ENCODE assay signal across 27 cellular contexts in the genomic region with DNA sequence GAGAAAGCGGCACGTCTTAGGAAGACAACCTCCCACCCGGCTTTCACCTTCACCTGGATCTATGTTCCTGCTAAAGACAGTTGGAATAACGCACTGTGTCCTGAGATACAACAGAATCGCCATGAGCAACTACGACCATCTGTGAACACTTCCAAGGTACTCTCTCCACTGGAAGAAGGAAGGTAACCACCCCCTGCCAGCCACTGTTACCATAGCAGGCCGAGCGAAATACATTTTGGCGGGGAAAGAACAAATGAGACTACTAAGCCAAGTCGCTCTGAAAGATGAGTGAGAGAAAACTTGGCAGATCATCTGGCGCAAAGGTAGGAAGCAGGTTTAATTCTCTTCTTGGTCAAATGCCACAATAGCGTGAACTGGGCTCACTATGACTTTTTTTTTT. TPM values are rescaled to one million over a fixed set of nuclear protein-coding genes. Genes with fewer than 3 reads are reported as not detected.
A peak's percentile ranks its signal among the peaks of the same experiment; 100 is the strongest.
DNase-seq lines count a peak whose midpoint lies in the region; TF ChIP-seq lines count a peak whose summit lies in the region.
"Had no signal": no experiment of that assay in that cellular context is flagged by ENCODE, and none has a peak within 500 bp of the region (broad histone marks: within the 10 kb centered on the region; RNA-seq: fewer than 3 reads in every experiment).

No MANE protein-coding gene starts in this region.

- no peak overlapping the region for H3K14ac ChIP-seq in H9 (ENCODE audit: insufficient read depth, low read length)

- CTCF ChIA-PET in activated CD4-positive, alpha-beta memory T cell treated with anti-CD3 and anti-CD28 coated beads, Interleukin-2, amount 10 ng/mL, durations not matched to agents 7 days and 5 days (lab: Charles Lee): no interaction called here
- CTCF ChIA-PET in activated CD4-positive, alpha-beta memory T cell treated with anti-CD3 and anti-CD28 coated beads for 36 hours (lab: Charles Lee): no interaction called here

- no peak overlapping the region for H2BK12ac ChIP-seq in H9 (ENCODE audit: insufficient read length, low read depth, low read length)

- H3K27me3 Mint-ChIP-seq in activated CD4-positive, alpha-beta memory T cell treated with anti-CD3 and anti-CD28 coated beads, Interleukin-2, amount 10 ng/mL, durations not matched to agents 7 days and 5 days: no peaks in the 10 kb centered on the region
- no peaks in the 10 kb centered on the region for H3K27me3 Mint-ChIP-seq in activated CD4-positive, alpha-beta memory T cell treated with anti-CD3 and anti-CD28 coated beads for 36 hours
- H3K27me3 Mint-ChIP-seq in H9 (ENCODE audit: low read depth) (no peaks in the 10 kb centered on the region), endodermal cell (ENCODE audit: insufficient read depth) (no peaks in the 10 kb centered on the region), progenitor cell of endocrine pancreas (no peaks in the 10 kb centered on the region), glutamatergic neuron (ENCODE audit: unreplicated experiment) (no peaks in the 10 kb centered on the region)

- peak overlapping the region; percentile 42 for H3K27ac Mint-ChIP-seq in activated CD4-positive, alpha-beta memory T cell treated with anti-CD3 and anti-CD28 coated beads, Interleukin-2, amount 10 ng/mL, durations not matched to agents 7 days and 5 days
- H3K27ac Mint-ChIP-seq in activated CD4-positive, alpha-beta memory T cell treated with anti-CD3 and anti-CD28 coated beads for 36 hours: no peak overlapping the region
- H3K27ac Mint-ChIP-seq in H9 (peak overlapping the region in 2 of 3 experiments; percentile 9 to 14; a peak in 1 of 7 replicates), endodermal cell (peak overlapping the region; percentile 11), progenitor cell of endocrine pancreas (peak overlapping the region; percentile 56), glutamatergic neuron (ENCODE audit: unreplicated experiment) (no peak overlapping the region)

- no peaks in the 10 kb centered on the region for H3K9me3 ChIP-seq in H9 (ENCODE audit: control insufficient read depth, low read depth, low read length)
- H3K9me3 ChIP-seq in endodermal cell (ENCODE audit: control insufficient read depth, low read length): no peaks in the 10 kb centered on the region
- H3K9me3 ChIP-seq: left lung, sigmoid colon, SJCRH30, stomach, tibial nerve had no signal

- H2BK20ac ChIP-seq in H9 (ENCODE audit: low read depth, low read length, poor library complexity, severe bottlenecking): no peak overlapping the region

- no peak overlapping the region for H3K4me2 ChIP-seq in H9 (ENCODE audit: insufficient read depth, insufficient read length, low read length)

- no peaks in the 10 kb centered on the region for H3K4me1 ChIP-seq in H9 (ENCODE audit: insufficient read depth, low read length)
- no peaks in the 10 kb centered on the region for H3K4me1 ChIP-seq in endodermal cell (ENCODE audit: control insufficient read depth, insufficient read depth, low read length)
- H3K4me1 ChIP-seq: SJCRH30 had no signal

- H2BK5ac ChIP-seq in H9 (ENCODE audit: insufficient read length, low read length): no peak overlapping the region

- no peak overlapping the region for H4K8ac ChIP-seq in H9 (replicated peaks; ENCODE audit: insufficient read length, low read depth, low read length)

- H3K27me3 ChIP-seq in H9 (ENCODE audit: insufficient read depth, low read length): no peaks in the 10 kb centered on the region
- H3K27me3 ChIP-seq in endodermal cell (ENCODE audit: control insufficient read depth, insufficient read depth, low read length, poor library complexity, severe bottlenecking): no peaks in the 10 kb centered on the region
- H3K27me3 ChIP-seq: left lung, sigmoid colon, SJCRH30, stomach, tibial nerve had no signal

- peaks cover 28% of the 10 kb centered on the region for H3K4me1 Mint-ChIP-seq in activated CD4-positive, alpha-beta memory T cell treated with anti-CD3 and anti-CD28 coated beads, Interleukin-2, amount 10 ng/mL, durations not matched to agents 7 days and 5 days
- peaks cover 36% of the 10 kb centered on the region for H3K4me1 Mint-ChIP-seq in activated CD4-positive, alpha-beta memory T cell treated with anti-CD3 and anti-CD28 coated beads for 36 hours (ENCODE audit: low read depth)
- peaks cover 4 to 7% of the 10 kb centered on the region in 2 experiments; a peak in 3 of 4 replicates for H3K4me1 Mint-ChIP-seq in H9
- H3K4me1 Mint-ChIP-seq in endodermal cell: no peaks in the 10 kb centered on the region
- H3K4me1 Mint-ChIP-seq in progenitor cell of endocrine pancreas (ENCODE audit: low read depth): no peaks in the 10 kb centered on the region
- H3K4me1 Mint-ChIP-seq in glutamatergic neuron (ENCODE audit: low read depth, unreplicated experiment): no peaks in the 10 kb centered on the region

- no peak overlapping the region for H3K4ac ChIP-seq in H9 (ENCODE audit: low read depth, low read length)

- no peaks in the 10 kb centered on the region for H3K9me3 Mint-ChIP-seq in activated CD4-positive, alpha-beta memory T cell treated with anti-CD3 and anti-CD28 coated beads, Interleukin-2, amount 10 ng/mL, durations not matched to agents 7 days and 5 days
- no peaks in the 10 kb centered on the region for H3K9me3 Mint-ChIP-seq in activated CD4-positive, alpha-beta memory T cell treated with anti-CD3 and anti-CD28 coated beads for 36 hours
- H3K9me3 Mint-ChIP-seq in H9 (no peaks in the 10 kb centered on the region), endodermal cell (no peaks in the 10 kb centered on the region), progenitor cell of endocrine pancreas (ENCODE audit: low read depth) (no peaks in the 10 kb centered on the region), glutamatergic neuron (ENCODE audit: unreplicated experiment) (peaks cover 1% of the 10 kb centered on the region)
- H3K9me3 Mint-ChIP-seq: activated T-cell treated with anti-CD3 and anti-CD28 coated beads, Interleukin-2, amount 50 U/mL, for 4 hours had no signal

- peaks cover 52% of the 10 kb centered on the region for H3K36me3 ChIP-seq in endodermal cell (ENCODE audit: control insufficient read depth, insufficient read depth, low read length)
- H3K36me3 ChIP-seq: sigmoid colon had no signal

- H2AFZ ChIP-seq in H9 (ENCODE audit: low read length): no peak overlapping the region

- POLR2A ChIA-PET in activated CD4-positive, alpha-beta memory T cell treated with anti-CD3 and anti-CD28 coated beads, Interleukin-2, amount 10 ng/mL, durations not matched to agents 7 days and 5 days (lab: Charles Lee): no interaction called here
- POLR2A ChIA-PET in activated CD4-positive, alpha-beta memory T cell treated with anti-CD3 and anti-CD28 coated beads for 36 hours (lab: Charles Lee): no interaction called here

- H3K9ac ChIP-seq in H9 (ENCODE audit: extremely low read depth, insufficient read length, low read length): no peak overlapping the region
- H3K9ac ChIP-seq in endodermal cell (ENCODE audit: extremely low read depth, low read length, poor library complexity, severe bottlenecking): no peak overlapping the region

- intact Hi-C loops in activated CD4-positive, alpha-beta memory T cell treated with anti-CD3 and anti-CD28 coated beads for 36 hours (cut with micrococcal nuclease): no loop called here

- H4K91ac ChIP-seq in H9 (ENCODE audit: insufficient read length, low read depth, low read length): no peak overlapping the region

- TF ChIP-seq CTCF in H9 (conservative IDR thresholded peaks at IDR 0.05) (no peak), endodermal cell (conservative IDR thresholded peaks at IDR 0.05) (no peak), progenitor cell of endocrine pancreas (IDR thresholded peaks at IDR 0.05; ENCODE audit: unreplicated experiment) (no peak), glutamatergic neuron (IDR thresholded peaks at IDR 0.05; ENCODE audit: partially characterized antibody, unreplicated experiment) (no peak)

- no peak overlapping the region for H3K4me3 ChIP-seq in endodermal cell (ENCODE audit: low read length)
- H3K4me3 ChIP-seq: K562, left lung, sigmoid colon, SJCRH30, stomach, tibial nerve had no signal

- no peaks in the 10 kb centered on the region for H3K23me2 ChIP-seq in H9 (ENCODE audit: insufficient read length, low read depth, low read length, poor library complexity, severe bottlenecking)

- peaks cover 2% of the 10 kb centered on the region for H3K79me1 ChIP-seq in H9 (ENCODE audit: insufficient read depth, low read depth, low read length, poor library complexity, severe bottlenecking)

- H3K56ac ChIP-seq in H9 (ENCODE audit: insufficient read length, low read depth, low read length): no peak overlapping the region

- no peak overlapping the region for H4K5ac ChIP-seq in H9 (ENCODE audit: insufficient read length, low read depth, low read length)

- H2AK5ac ChIP-seq in H9 (ENCODE audit: insufficient read length, low read length): no peak overlapping the region

- H3K36me3 Mint-ChIP-seq in activated CD4-positive, alpha-beta memory T cell treated with anti-CD3 and anti-CD28 coated beads, Interleukin-2, amount 10 ng/mL, durations not matched to agents 7 days and 5 days (ENCODE audit: low read depth): peaks cover 23% of the 10 kb centered on the region
- peaks cover 6% of the 10 kb centered on the region for H3K36me3 Mint-ChIP-seq in activated CD4-positive, alpha-beta memory T cell treated with anti-CD3 and anti-CD28 coated beads for 36 hours
- peaks cover 11 to 18% (median 12%) of the 10 kb centered on the region in 3 experiments; a peak in 6 of 7 replicates for H3K36me3 Mint-ChIP-seq in H9 (ENCODE audit: insufficient read depth in 1 of 3, low read depth in 3 of 3)
- peaks cover 50% of the 10 kb centered on the region for H3K36me3 Mint-ChIP-seq in endodermal cell (ENCODE audit: low read depth)
- H3K36me3 Mint-ChIP-seq in progenitor cell of endocrine pancreas (ENCODE audit: insufficient read depth): peaks cover 5% of the 10 kb centered on the region
- H3K36me3 Mint-ChIP-seq in glutamatergic neuron (ENCODE audit: unreplicated experiment): no peaks in the 10 kb centered on the region

- H2BK15ac ChIP-seq in H9 (ENCODE audit: low read depth, low read length): no peak overlapping the region

- no CpG with 5 or more reads among the region's 12 CpGs for WGBS in H9 (ENCODE audit: extremely low coverage, insufficient read length, low lambda C conversion rate)
- 96 to 98% methylated on average over 8 to 12 of the region's 12 CpGs for WGBS in endodermal cell (ENCODE audit: insufficient coverage in 1 of 2, insufficient read length in 1 of 2), 2 experiments

- H3K27ac ChIP-seq in H9 (ENCODE audit: insufficient read length, low read depth, low read length): no peak overlapping the region
- no peak overlapping the region for H3K27ac ChIP-seq in endodermal cell (ENCODE audit: low read depth, low read length)
- H3K27ac ChIP-seq: epithelial cell of prostate, SJCRH30, tibial nerve had no signal

- no peak overlapping the region for H3K4me3 Mint-ChIP-seq in activated CD4-positive, alpha-beta memory T cell treated with anti-CD3 and anti-CD28 coated beads, Interleukin-2, amount 10 ng/mL, durations not matched to agents 7 days and 5 days
- no peak overlapping the region for H3K4me3 Mint-ChIP-seq in activated CD4-positive, alpha-beta memory T cell treated with anti-CD3 and anti-CD28 coated beads for 36 hours
- no peak overlapping the region for H3K4me3 Mint-ChIP-seq in H9
- H3K4me3 Mint-ChIP-seq in endodermal cell: no peak overlapping the region
- no peak overlapping the region for H3K4me3 Mint-ChIP-seq in progenitor cell of endocrine pancreas (ENCODE audit: low read depth)
- H3K4me3 Mint-ChIP-seq in glutamatergic neuron (ENCODE audit: unreplicated experiment): no peak overlapping the region
- H3K4me3 Mint-ChIP-seq: activated T-cell treated with anti-CD3 and anti-CD28 coated beads, Interleukin-2, amount 50 U/mL, for 4 hours had no signal

- no peak overlapping the region for H3T11ph ChIP-seq in H9 (ENCODE audit: low read length)

- no peak overlapping the region for H2BK120ac ChIP-seq in H9 (ENCODE audit: low read depth, low read length, poor library complexity, severe bottlenecking)

- H3K23ac ChIP-seq in H9 (ENCODE audit: insufficient read length, low read depth, low read length): no peak overlapping the region

- no peak overlapping the region for H3K18ac ChIP-seq in H9 (ENCODE audit: insufficient read length, low read depth, low read length)

- DNase-seq in activated CD4-positive, alpha-beta memory T cell treated with anti-CD3 and anti-CD28 coated beads, Interleukin-2, amount 10 ng/mL, durations not matched to agents 7 days and 5 days: no peak
- DNase-seq in activated CD4-positive, alpha-beta memory T cell treated with anti-CD3 and anti-CD28 coated beads for 36 hours: no peak
- DNase-seq in H9 (no peak), endodermal cell (no peak), progenitor cell of endocrine pancreas (ENCODE audit: low spot score, unreplicated experiment) (no peak), glutamatergic neuron (no peak), mucosa of gallbladder (ENCODE audit: low spot score) (no peak), NOMO-1 treated with dmso at 0.1 percent for 144 hours (lab: John Stamatoyannopoulos, UW; ENCODE audit: unreplicated experiment) (no peak)
- DNase-seq: activated naive CD4-positive, alpha-beta T cell treated with Interleukin-2 at 50 U/mL for 16 hours; activated T-cell treated with anti-CD3 and anti-CD28 coated beads, Interleukin-2, amount 50 U/mL, for 4 hours; AML-193; anterior cingulate cortex; DMS153; MM.1S; NCI-H1436; NCI-H2107; NCI-H524; NK-92 treated with Interleukin-12 subunit alpha and Interleukin-12 subunit beta, amount 100 ng/mL, for 24 hours; sigmoid colon; SJCRH30; stimulated activated CD4-positive, alpha-beta T cell treated with anti-CD3 and anti-CD28 coated beads, Interleukin-15, amount 100 ng/mL, for 24 hours; stomach; T-helper 1 cell had no signal

- no peaks in the 10 kb centered on the region for H4K20me1 ChIP-seq in H9 (ENCODE audit: control insufficient read depth, insufficient read depth, insufficient read length)

- peaks cover 32% of the 10 kb centered on the region; the same call in 1 of the 2 replicates for H3K79me2 ChIP-seq in H9 (ENCODE audit: insufficient read depth, low read length)

RNA-seq across cellular contexts. Expression of gene CRK, which starts 9.8 kb away (rescaled TPM):
- 10 to 100 TPM; 19.9 to 21.9 TPM for total RNA-seq in activated CD4-positive, alpha-beta memory T cell treated with anti-CD3 and anti-CD28 coated beads, Interleukin-2, amount 10 ng/mL, durations not matched to agents 7 days and 5 days
- total RNA-seq in activated CD4-positive, alpha-beta memory T cell treated with anti-CD3 and anti-CD28 coated beads for 36 hours: 10 to 100 TPM; 14.1 to 17.8 TPM
- 58.9 and 60.5 TPM in 2 replicates for total RNA-seq in H9 (2021)
- total RNA-seq in endodermal cell: 10 to 100 TPM; 50.5 to 52.3 TPM
- 44.9 TPM for polyA plus RNA-seq in endodermal cell (2013, experiment 1 of 2)
- 43.6 TPM for polyA plus RNA-seq in endodermal cell (2013, experiment 2 of 2)
- 41.6 and 44.8 TPM in 2 replicates for total RNA-seq in progenitor cell of endocrine pancreas
- total RNA-seq in glutamatergic neuron (ENCODE audit: unreplicated experiment): 46.4 TPM
- total RNA-seq in mucosa of gallbladder: 82.2 TPM

RNA-seq across cellular contexts. Expression of gene YWHAE, which starts 46.2 kb away (rescaled TPM):
- total RNA-seq in activated CD4-positive, alpha-beta memory T cell treated with anti-CD3 and anti-CD28 coated beads, Interleukin-2, amount 10 ng/mL, durations not matched to agents 7 days and 5 days: 100 to 1,000 TPM; 352 to 374 TPM
- total RNA-seq in activated CD4-positive, alpha-beta memory T cell treated with anti-CD3 and anti-CD28 coated beads for 36 hours: 100 to 1,000 TPM; 505 to 509 TPM
- 1,282 and 1,294 TPM in 2 replicates for total RNA-seq in H9 (2021)
- 1,000 to 10,000 TPM; 1,225 to 1,349 TPM for total RNA-seq in endodermal cell
- polyA plus RNA-seq in endodermal cell (2013, experiment 1 of 2): 1,001 TPM
- polyA plus RNA-seq in endodermal cell (2013, experiment 2 of 2): 1,057 TPM
- 951 and 984 TPM in 2 replicates for total RNA-seq in progenitor cell of endocrine pancreas
- total RNA-seq in glutamatergic neuron (ENCODE audit: unreplicated experiment): 1,106 TPM
- 384 TPM for total RNA-seq in mucosa of gallbladder

RNA-seq across cellular contexts. Expression of gene MYO1C, which starts 46.3 kb away (rescaled TPM):
- total RNA-seq in activated CD4-positive, alpha-beta memory T cell treated with anti-CD3 and anti-CD28 coated beads, Interleukin-2, amount 10 ng/mL, durations not matched to agents 7 days and 5 days: 10 to 100 TPM; 59.3 to 64.8 TPM
- total RNA-seq in activated CD4-positive, alpha-beta memory T cell treated with anti-CD3 and anti-CD28 coated beads for 36 hours: 10 to 100 TPM; 42.8 to 46.7 TPM
- total RNA-seq in H9 (2021): 86.5 and 87.4 TPM in 2 replicates
- total RNA-seq in endodermal cell: 10 to 100 TPM; 75.5 to 90.0 TPM
- 32.2 TPM for polyA plus RNA-seq in endodermal cell (2013, experiment 1 of 2)
- 32.5 TPM for polyA plus RNA-seq in endodermal cell (2013, experiment 2 of 2)
- total RNA-seq in progenitor cell of endocrine pancreas: 64.4 and 84.0 TPM in 2 replicates
- 58.5 TPM for total RNA-seq in glutamatergic neuron (ENCODE audit: unreplicated experiment)
- 285 TPM for total RNA-seq in mucosa of gallbladder

Comparison
In these comparisons a context has a peak if more than half of its experiments do, and no peak if none do; other contexts are left out.
1. H3K27ac Mint-ChIP-seq: peak in activated CD4-positive, alpha-beta memory T cell treated with anti-CD3 and anti-CD28 coated beads, Interleukin-2, amount 10 ng/mL, durations not matched to agents 7 days and 5 days (single experiment), H9 (2 of 3), endodermal cell (single experiment) and progenitor cell of endocrine pancreas (single experiment); none in activated CD4-positive, alpha-beta memory T cell treated with anti-CD3 and anti-CD28 coated beads for 36 hours (single experiment) and glutamatergic neuron (single experiment).